ENCODE assay signal across 23 cellular contexts in genomic region chr3:129078510-129078909, GRCh38. TPM values are rescaled to one million over a fixed set of nuclear protein-coding genes. Genes with fewer than 3 reads are reported as not detected.
DNase-seq lines count a peak whose midpoint lies in the region; ATAC-seq and TF ChIP-seq lines count a peak whose summit lies in the region.
"Had no signal": no experiment of that assay in that cellular context is flagged by ENCODE, and none has a peak within 500 bp of the region (broad histone marks: within the 10 kb centered on the region; RNA-seq: fewer than 3 reads in every experiment).

No MANE protein-coding gene starts in this region.

- H4K8ac ChIP-seq in IMR-90 (ENCODE audit: low read depth in 2 of 2, low read length in 2 of 2) = no peak overlapping the region
- no peak overlapping the region for H4K8ac ChIP-seq in trophoblast cell (ENCODE audit: low read depth, low read length)

- no peak overlapping the region for H4K12ac ChIP-seq in trophoblast cell (ENCODE audit: low read depth, low read length)

- H2AK5ac ChIP-seq in IMR-90 (ENCODE audit: low read depth, low read length) = no peak overlapping the region
- no peak overlapping the region for H2AK5ac ChIP-seq in trophoblast cell (ENCODE audit: low read length)

- no peak overlapping the region for H2BK12ac ChIP-seq in trophoblast cell (ENCODE audit: low read length)

- H4K20me1 ChIP-seq in IMR-90 (ENCODE audit: insufficient read depth, low read length) = no peaks in the 10 kb centered on the region
- H4K20me1 ChIP-seq: BLaER1 treated with 17β-estradiol and CSF1 and Interleukin-3, amounts not matched to agents 10 nM and 100 nM had no signal

- no peak overlapping the region for H2AK9ac ChIP-seq in IMR-90 (replicated peaks; ENCODE audit: low read depth, low read length, poor library complexity)

- H3K27ac Mint-ChIP-seq in CD8-positive, alpha-beta memory T cell = peak overlapping the region in 1 of 8 donors; percentile 88

- H3K23ac ChIP-seq in IMR-90 (ENCODE audit: low read depth, low read length) = no peak overlapping the region
- no peak overlapping the region for H3K23ac ChIP-seq in trophoblast cell (ENCODE audit: low read length)

- H3K4me1 ChIP-seq in left ventricle myocardium inferior (no peaks in the 10 kb centered on the region), IMR-90 (ENCODE audit: control insufficient read depth, insufficient read depth, low read length) (0 out of 2 replicates have a peak, but pooled peaks cover 1% of the 10 kb centered on the region), gastroesophageal sphincter (peaks cover 0 to 23% (median 0%) of the 10 kb centered on the region in 3 donors), trophoblast cell (ENCODE audit: control insufficient read depth in 1 of 2, insufficient read depth in 2 of 2, low read length in 2 of 2) (no peaks in the 10 kb centered on the region)
- no peaks in the 10 kb centered on the region for H3K4me1 ChIP-seq in CD8-positive, alpha-beta memory T cell (ENCODE audit: insufficient read depth, low read length)
- H3K4me1 ChIP-seq: Caco-2 had no signal

- no peak overlapping the region for H3K4me3 ChIP-seq in left ventricle myocardium inferior
- no peak overlapping the region for H3K4me3 ChIP-seq in IMR-90 (ENCODE audit: insufficient read depth, low read depth, low read length)
- no peak overlapping the region for H3K4me3 ChIP-seq in gastroesophageal sphincter
- no peak overlapping the region for H3K4me3 ChIP-seq in trophoblast cell (ENCODE audit: low read depth, low read length)
- no peak overlapping the region for H3K4me3 ChIP-seq in CD8-positive, alpha-beta memory T cell (ENCODE audit: low read length)
- H3K4me3 ChIP-seq: BLaER1 treated with 17β-estradiol and CSF1 and Interleukin-3, amounts not matched to agents 10 nM and 100 nM; GM23248 had no signal

- no peak overlapping the region for H3K56ac ChIP-seq in IMR-90 (ENCODE audit: extremely low read depth, insufficient read depth, low read length)

- H3K4me2 ChIP-seq in IMR-90 (ENCODE audit: low read depth, low read length) = no peak overlapping the region
- no peak overlapping the region for H3K4me2 ChIP-seq in trophoblast cell (ENCODE audit: low read length)
- H3K4me2 ChIP-seq: BLaER1 treated with 17β-estradiol and CSF1 and Interleukin-3, amounts not matched to agents 10 nM and 100 nM had no signal

- no peak overlapping the region for H3K27ac ChIP-seq in left ventricle myocardium inferior (replicated peaks)
- no peak overlapping the region for H3K27ac ChIP-seq in IMR-90 (ENCODE audit: insufficient read depth, low read length)
- H3K27ac ChIP-seq in gastroesophageal sphincter = peak overlapping the region in 1 of 4 donors; percentile 73
- H3K27ac ChIP-seq in trophoblast cell (ENCODE audit: low read depth, low read length) = no peak overlapping the region
- no peak overlapping the region for H3K27ac ChIP-seq in CD8-positive, alpha-beta memory T cell (ENCODE audit: low read depth, low read length)
- H3K27ac ChIP-seq: BLaER1 treated with 17β-estradiol and CSF1 and Interleukin-3, amounts not matched to agents 10 nM and 100 nM; GM23248; HL-60 had no signal

- H3K4me3 Mint-ChIP-seq in CD8-positive, alpha-beta memory T cell = no peak overlapping the region
- H3K4me3 Mint-ChIP-seq: CD4-positive, CD25-positive, alpha-beta regulatory T cell had no signal

- no peaks in the 10 kb centered on the region for H3K27me3 ChIP-seq in left ventricle myocardium inferior (ENCODE audit: low read depth)
- H3K27me3 ChIP-seq in IMR-90 (ENCODE audit: control insufficient read depth, insufficient read depth, low read length) = no peaks in the 10 kb centered on the region
- H3K27me3 ChIP-seq in gastroesophageal sphincter = no peaks in the 10 kb centered on the region
- H3K27me3 ChIP-seq in trophoblast cell (ENCODE audit: insufficient read depth, low read length) = no peaks in the 10 kb centered on the region
- no peaks in the 10 kb centered on the region for H3K27me3 ChIP-seq in CD8-positive, alpha-beta memory T cell (ENCODE audit: insufficient read depth, low read length, poor library complexity, severe bottlenecking)
- H3K27me3 ChIP-seq: BLaER1 treated with 17β-estradiol and CSF1 and Interleukin-3, amounts not matched to agents 10 nM and 100 nM had no signal

- H2AFZ ChIP-seq in IMR-90 (replicated peaks; ENCODE audit: low read length, poor library complexity) (peak overlapping the region; percentile 23), trophoblast cell (ENCODE audit: insufficient read depth, low read length, poor library complexity) (no peak overlapping the region)
- H2AFZ ChIP-seq: GM23248 had no signal

- no peak overlapping the region for H2BK15ac ChIP-seq in IMR-90 (ENCODE audit: low read depth, low read length)

- no peak for TF ChIP-seq POLR2A in IMR-90 (IDR thresholded peaks at IDR 0.05; ENCODE audit: low read depth, low read length)
- TF ChIP-seq POLR2A in gastroesophageal sphincter (IDR thresholded peaks at IDR 0.05) = no peak

- no peaks in the 10 kb centered on the region for H3K9me3 Mint-ChIP-seq in CD8-positive, alpha-beta memory T cell
- H3K9me3 Mint-ChIP-seq: CD4-positive, CD25-positive, alpha-beta regulatory T cell had no signal

- H3K9ac ChIP-seq in IMR-90 (ENCODE audit: low read depth, low read length) (no peak overlapping the region), trophoblast cell (ENCODE audit: low read length) (peak overlapping the region; percentile 50)
- H3K9ac ChIP-seq: BLaER1 treated with 17β-estradiol and CSF1 and Interleukin-3, amounts not matched to agents 10 nM and 100 nM; GM23248 had no signal

- ATAC-seq in Right ventricle myocardium superior (ENCODE audit: poor library complexity) (peak; percentile 49), IMR-90 (ENCODE audit: low read depth) (no peak), gastroesophageal sphincter (peak; percentile 60)

- H3K27me3 Mint-ChIP-seq in CD8-positive, alpha-beta memory T cell = no peaks in the 10 kb centered on the region
- H3K27me3 Mint-ChIP-seq: CD4-positive, CD25-positive, alpha-beta regulatory T cell had no signal

- H4K91ac ChIP-seq in IMR-90 (ENCODE audit: insufficient read depth, low read depth, low read length) = no peak overlapping the region
- no peak overlapping the region for H4K91ac ChIP-seq in trophoblast cell (ENCODE audit: low read depth, low read length)

- no peaks in the 10 kb centered on the region for H3K79me1 ChIP-seq in IMR-90 (ENCODE audit: low read depth in 1 of 2, low read length in 2 of 2)
- H3K79me1 ChIP-seq in trophoblast cell (ENCODE audit: low read length) = no peaks in the 10 kb centered on the region

- no peak overlapping the region for H2BK20ac ChIP-seq in IMR-90 (ENCODE audit: low read depth, low read length)

- no peaks in the 10 kb centered on the region for H3K79me2 ChIP-seq in trophoblast cell (ENCODE audit: control insufficient read depth, insufficient read depth, low read length, poor library complexity)

- no peaks in the 10 kb centered on the region for H3K36me3 Mint-ChIP-seq in CD8-positive, alpha-beta memory T cell
- H3K36me3 Mint-ChIP-seq: CD4-positive, CD25-positive, alpha-beta regulatory T cell had no signal

- POLR2A ChIA-PET in IMR-90 (lab: Charles Lee; ENCODE audit: unreplicated experiment) = no interaction called here
- POLR2A ChIA-PET in CD8-positive, alpha-beta memory T cell (lab: Charles Lee) = no interaction called here

- dilution Hi-C loops in IMR-90 (cut with HindIII; ENCODE audit: low sequenced_read_pairs, unreplicated experiment) = no loop called here

- TF ChIP-seq CTCF in left ventricle myocardium inferior (IDR thresholded peaks at IDR 0.05; ENCODE audit: borderline replicate concordance) = no peak
- TF ChIP-seq CTCF in IMR-90 (conservative IDR thresholded peaks at IDR 0.05; ENCODE audit: low read depth, low read length) = no peak
- TF ChIP-seq CTCF in gastroesophageal sphincter (IDR thresholded peaks at IDR 0.05) = no peak

- H3K4ac ChIP-seq in IMR-90 (ENCODE audit: low read depth, low read length) (no peak overlapping the region), trophoblast cell (ENCODE audit: low read depth, low read length) (no peak overlapping the region)

- intact Hi-C loops in Right ventricle myocardium superior (cut with DNase I) = no loop called here
- intact Hi-C loops in left ventricle myocardium inferior (cut with micrococcal nuclease) = no loop called here
- intact Hi-C loops in IMR-90 (cut with micrococcal nuclease) = no loop called here

- no peaks in the 10 kb centered on the region for H3K36me3 ChIP-seq in left ventricle myocardium inferior
- no peaks in the 10 kb centered on the region for H3K36me3 ChIP-seq in IMR-90 (ENCODE audit: control insufficient read depth, insufficient read depth, low read length)
- H3K36me3 ChIP-seq in gastroesophageal sphincter = no peaks in the 10 kb centered on the region
- no peaks in the 10 kb centered on the region for H3K36me3 ChIP-seq in trophoblast cell (ENCODE audit: control insufficient read depth in 1 of 2, insufficient read depth in 2 of 2, low read length in 2 of 2)
- no peaks in the 10 kb centered on the region for H3K36me3 ChIP-seq in CD8-positive, alpha-beta memory T cell (ENCODE audit: insufficient read depth, low read length)
- H3K36me3 ChIP-seq: BLaER1 treated with 17β-estradiol and CSF1 and Interleukin-3, amounts not matched to agents 10 nM and 100 nM had no signal

- BruUV-seq in IMR-90 (replicated peaks; lab: Mats Ljungman, UMichigan) = no TSS peak

- H2BK5ac ChIP-seq in IMR-90 (ENCODE audit: low read depth, low read length, poor library complexity, severe bottlenecking) (no peak overlapping the region), trophoblast cell (ENCODE audit: low read depth, low read length, poor library complexity) (no peak overlapping the region)

- no peak overlapping the region for H3K18ac ChIP-seq in IMR-90 (ENCODE audit: low read depth, low read length)
- no peak overlapping the region for H3K18ac ChIP-seq in trophoblast cell (ENCODE audit: low read length)

- no peak overlapping the region for H2BK120ac ChIP-seq in IMR-90 (ENCODE audit: low read depth, low read length)
- no peak overlapping the region for H2BK120ac ChIP-seq in trophoblast cell (ENCODE audit: insufficient read depth, low read length, poor library complexity)

- peaks cover 0 to 2% (median 2%) of the 10 kb centered on the region in 3 donors for H3K4me1 Mint-ChIP-seq in CD8-positive, alpha-beta memory T cell

- DNase-seq in Right ventricle myocardium superior (no peak), left ventricle myocardium inferior (no peak), IMR-90 (no peak), trophoblast cell (no peak), C1 segment of cervical spinal cord (lab: John Stamatoyannopoulos, UW) (no peak), DMS 273 (lab: John Stamatoyannopoulos, UW; ENCODE audit: unreplicated experiment) (no peak)
- no peak for DNase-seq in CD8-positive, alpha-beta memory T cell
- DNase-seq: 8988T; Caco-2; CD4-positive, CD25-positive, alpha-beta regulatory T cell; DMS153; DMS79; GDM1; GM23248; HCEC 1CT had no signal

- TF ChIP-seq RAD21 in IMR-90 (IDR thresholded peaks at IDR 0.05; ENCODE audit: low read length) = no peak

- no peak for TF ChIP-seq EP300 in gastroesophageal sphincter (IDR thresholded peaks at IDR 0.05)

- H4K5ac ChIP-seq in IMR-90 (ENCODE audit: low read depth, low read length) = no peak overlapping the region

- 93% methylated on average over 4 of the region's 8 CpGs; no CpG with 5 or more reads in 1 of the 2 experiments for WGBS in IMR-90 (ENCODE audit: extremely low coverage in 2 of 2, insufficient read length in 1 of 2), 2 experiments
- WGBS in gastroesophageal sphincter (ENCODE audit: low coverage in 1 of 2), 2 donors = 30 to 60% methylated on average over 2 of the region's 8 CpGs
- no CpG with 5 or more reads among the region's 8 CpGs for WGBS in trophoblast cell (ENCODE audit: extremely low coverage, insufficient coverage, insufficient read length)

- H3K14ac ChIP-seq in IMR-90 (replicated peaks; ENCODE audit: low read depth, low read length) (no peak overlapping the region), trophoblast cell (ENCODE audit: low read length) (no peak overlapping the region)

- CTCF ChIA-PET in IMR-90 (lab: Yijun Ruan, JAX) = no interaction called here
- CTCF ChIA-PET in CD8-positive, alpha-beta memory T cell (lab: Charles Lee) = interaction anchor here (1.5 kb wide), 1 partner anchor 9 kb away, joined by 3 read pairs; no protein-coding TSS in a partner anchor

- H3K9me1 ChIP-seq in IMR-90 (ENCODE audit: insufficient read depth, low read length) = no peaks in the 10 kb centered on the region

- in situ Hi-C loops in IMR-90 (cut with MboI; ENCODE audit: low sequenced_read_pairs) = no loop called here

- H3K9me3 ChIP-seq in left ventricle myocardium inferior (replicated peaks) = no peaks in the 10 kb centered on the region
- no peaks in the 10 kb centered on the region for H3K9me3 ChIP-seq in IMR-90 (ENCODE audit: control insufficient read depth, insufficient read depth, low read length)
- no peaks in the 10 kb centered on the region for H3K9me3 ChIP-seq in gastroesophageal sphincter
- no peaks in the 10 kb centered on the region for H3K9me3 ChIP-seq in trophoblast cell (ENCODE audit: insufficient read depth, low read depth, low read length)
- H3K9me3 ChIP-seq in CD8-positive, alpha-beta memory T cell (ENCODE audit: low read length) = no peaks in the 10 kb centered on the region
- H3K9me3 ChIP-seq: Caco-2 had no signal

RNA-seq across cellular contexts. Expression of gene GP9, which starts 17.9 kb away (rescaled TPM):
- total RNA-seq in Right ventricle myocardium superior (not detected), left ventricle myocardium inferior (not detected), IMR-90 (2012; rRNA removed) (not detected in 2 replicates), gastroesophageal sphincter (not detected)
- polyA plus RNA-seq in IMR-90 (2012; rRNA removed) = not detected in 2 replicates
- not detected in 2 replicates for polyA plus RNA-seq in IMR-90 (2012; cell fraction: cytosol; rRNA removed)
- polyA plus RNA-seq in IMR-90 (2012; cell fraction: nucleus; rRNA removed; ENCODE audit: low replicate concordance) = not detected in 2 replicates
- polyA plus RNA-seq in trophoblast cell (2013) = not detected in 2 replicates
- not detected for total RNA-seq in CD8-positive, alpha-beta memory T cell
- not detected for polyA plus RNA-seq in CD8-positive, alpha-beta memory T cell
- total RNA-seq: A673, Caco-2, Daoy, GM23248, H4, HT1080 had no signal
- polyA plus RNA-seq: AG04450; CD4-positive, CD25-positive, alpha-beta regulatory T cell; GM23248 had no signal

RNA-seq across cellular contexts. Expression of gene RAB43, which starts 43.1 kb away (rescaled TPM):
- total RNA-seq in Right ventricle myocardium superior (5.1 TPM), left ventricle myocardium inferior (3.3 TPM), IMR-90 (2012; rRNA removed) (9.2 and 9.9 TPM in 2 replicates), gastroesophageal sphincter (10 to 100 TPM; 10.3 to 17.9 (median 15.7) TPM)
- polyA plus RNA-seq in IMR-90 (2012; rRNA removed) = 14.0 and 15.7 TPM in 2 replicates
- polyA plus RNA-seq in IMR-90 (2012; cell fraction: cytosol; rRNA removed) = 6.9 and 17.3 TPM in 2 replicates
- polyA plus RNA-seq in IMR-90 (2012; cell fraction: nucleus; rRNA removed; ENCODE audit: low replicate concordance) = 14.8 and 26.5 TPM in 2 replicates
- 8.8 and 9.7 TPM in 2 replicates for polyA plus RNA-seq in trophoblast cell (2013)
- total RNA-seq in CD8-positive, alpha-beta memory T cell = 10 to 100 TPM; 22.9 to 28.6 TPM
- 14.9 TPM for polyA plus RNA-seq in CD8-positive, alpha-beta memory T cell
